ENCODE assay signal across 14 cellular contexts in genomic region chr14:103879118-103879569, GRCh38. TPM values are rescaled to one million over a fixed set of nuclear protein-coding genes. Genes with fewer than 3 reads are reported as not detected.
A peak's percentile ranks its signal among the peaks of the same experiment; 100 is the strongest.
DNase-seq lines count a peak whose midpoint lies in the region; ATAC-seq and TF ChIP-seq lines count a peak whose summit lies in the region.
"Had no signal": no experiment of that assay in that cellular context is flagged by ENCODE, and none has a peak within 500 bp of the region (broad histone marks: within the 10 kb centered on the region; RNA-seq: fewer than 3 reads in every experiment).

No MANE protein-coding gene starts in this region.

- DNase-seq in right cardiac atrium: no peak
- no peak for DNase-seq in left cardiac atrium
- no peak for DNase-seq in MCF 10A (ENCODE audit: unreplicated experiment)
- no peak for DNase-seq in upper lobe of right lung
- no peak for DNase-seq in NCI-H1436 treated with DMSO at 0.1 percent for 48 hours (lab: John Stamatoyannopoulos, UW)
- DNase-seq: glutamatergic neuron, H9, NCI-H510A had no signal

- H3K27me3 ChIP-seq in right cardiac atrium (ENCODE audit: control insufficient read depth, insufficient read depth) (no peaks in the 10 kb centered on the region), mucosa of stomach (ENCODE audit: control insufficient read depth, insufficient read depth, low read length) (peaks cover 6% of the 10 kb centered on the region), upper lobe of right lung (no peaks in the 10 kb centered on the region)
- H3K27me3 ChIP-seq: ovary had no signal

- intact Hi-C loops in right cardiac atrium (cut with DNase I): no loop called here
- intact Hi-C loops in left cardiac atrium (cut with DNase I): no loop called here
- intact Hi-C loops in MCF 10A (cut with micrococcal nuclease): no loop called here
- intact Hi-C loops in upper lobe of right lung (cut with DNase I): no loop called here

- no peaks in the 10 kb centered on the region for H3K9me3 Mint-ChIP-seq in MCF 10A (ENCODE audit: unreplicated experiment)
- H3K9me3 Mint-ChIP-seq: H9 had no signal

- H3K27ac Mint-ChIP-seq in MCF 10A (ENCODE audit: low read depth, unreplicated experiment): no peak overlapping the region
- H3K27ac Mint-ChIP-seq: H9; stimulated activated memory B cell treated with anti-CD40 and anti-IgM and Interleukin-4, amounts not matched to agents 10 μg/mL and 1 μg/mL and 100 μg/mL, for 72 hours had no signal

- BruUV-seq in MCF 10A (replicated peaks; lab: Mats Ljungman, UMichigan): no TSS peak

- H3K9me3 ChIP-seq in right cardiac atrium (ENCODE audit: control insufficient read depth, low read length) (no peaks in the 10 kb centered on the region), mucosa of stomach (ENCODE audit: control insufficient read depth, low read length) (no peaks in the 10 kb centered on the region), upper lobe of right lung (no peaks in the 10 kb centered on the region)
- H3K9me3 ChIP-seq: ovary had no signal

- H3K36me3 ChIP-seq in mucosa of stomach (ENCODE audit: control insufficient read depth, insufficient read depth, low read length) (no peaks in the 10 kb centered on the region), upper lobe of right lung (no peaks in the 10 kb centered on the region)
- H3K36me3 ChIP-seq: ovary had no signal

- peak overlapping the region; percentile 74 for H3K9ac ChIP-seq in mucosa of stomach (ENCODE audit: low read length)

- H3K4me3 ChIP-seq in right cardiac atrium (ENCODE audit: low read length): no peak overlapping the region
- peak overlapping the region; percentile 53 for H3K4me3 ChIP-seq in mucosa of stomach (ENCODE audit: low read length)
- peak overlapping the region; percentile 41 for H3K4me3 ChIP-seq in upper lobe of right lung
- H3K4me3 ChIP-seq: ovary had no signal

- peak overlapping the region; percentile 54 for H3K4me3 Mint-ChIP-seq in MCF 10A (ENCODE audit: unreplicated experiment)
- H3K4me3 Mint-ChIP-seq: H9 had no signal

- ATAC-seq in right cardiac atrium: no peak
- ATAC-seq in left cardiac atrium: no peak
- ATAC-seq in upper lobe of right lung: no peak
- ATAC-seq in HG03095 (IDR thresholded peaks at IDR 0.05; ENCODE audit: unreplicated experiment): no peak
- no peak for ATAC-seq in GM21367 (IDR thresholded peaks at IDR 0.05; ENCODE audit: unreplicated experiment)
- ATAC-seq: stimulated activated memory B cell treated with anti-CD40 and anti-IgM and Interleukin-4, amounts not matched to agents 10 μg/mL and 1 μg/mL and 100 μg/mL, for 72 hours had no signal

- WGBS in right cardiac atrium: 76% methylated on average over 16 of the region's 16 CpGs

- TF ChIP-seq CTCF in MCF 10A (IDR thresholded peaks at IDR 0.05; ENCODE audit: unreplicated experiment) (no peak), upper lobe of right lung (IDR thresholded peaks at IDR 0.05) (no peak)

- CTCF ChIA-PET in MCF 10A (lab: Yijun Ruan, JAX): interaction anchor here (0.6 to 2.7 kb wide), 8 partner anchors 18 to 70 kb away, joined by 3 to 9 read pairs (median 4); a partner anchor contains a TSS

- no peaks in the 10 kb centered on the region for H3K4me1 Mint-ChIP-seq in MCF 10A (ENCODE audit: insufficient read depth, unreplicated experiment)

- POLR2A ChIA-PET in MCF 10A (lab: Yijun Ruan, JAX): interaction anchor here (0.7 to 2.0 kb wide), 3 partner anchors 11 to 39 kb away, joined by 3 to 8 read pairs (median 4); no protein-coding TSS in a partner anchor

- no peaks in the 10 kb centered on the region for H3K27me3 Mint-ChIP-seq in MCF 10A (ENCODE audit: insufficient read depth, unreplicated experiment)

- peaks cover 17% of the 10 kb centered on the region for H3K4me1 ChIP-seq in right cardiac atrium (ENCODE audit: control insufficient read depth, insufficient read depth, low read length)
- peaks cover 47% of the 10 kb centered on the region for H3K4me1 ChIP-seq in mucosa of stomach (ENCODE audit: control insufficient read depth, insufficient read depth, low read length)
- H3K4me1 ChIP-seq in upper lobe of right lung: peaks cover 40% of the 10 kb centered on the region

- H3K27ac ChIP-seq in right cardiac atrium (ENCODE audit: low read length) (peak overlapping the region; percentile 45), upper lobe of right lung (peak overlapping the region; percentile 84)

- H3K36me3 Mint-ChIP-seq in MCF 10A (ENCODE audit: insufficient read depth, unreplicated experiment): no peaks in the 10 kb centered on the region
- H3K36me3 Mint-ChIP-seq: stimulated activated memory B cell treated with anti-CD40 and anti-IgM and Interleukin-4, amounts not matched to agents 10 μg/mL and 1 μg/mL and 100 μg/mL, for 72 hours had no signal

RNA-seq across cellular contexts. Expression of gene PPP1R13B, which starts 31.8 kb away (rescaled TPM):
- 100 to 1,000 TPM; 102 to 158 (median 117) TPM for total RNA-seq in right cardiac atrium
- polyA plus RNA-seq in right cardiac atrium: 50.1 TPM
- total RNA-seq in left cardiac atrium: 10 to 100 TPM; 63.0 to 89.3 TPM
- total RNA-seq in MCF 10A (2022): 16.2 and 17.5 TPM in 2 replicates
- total RNA-seq in upper lobe of right lung: 78.5 TPM

RNA-seq across cellular contexts. Expression of gene TDRD9, which starts 49.1 kb away (rescaled TPM):
- 10 to 100 TPM in 2 of 4 donors, 1 to 10 TPM in 2; 8.3 to 20.2 (median 12.9) TPM for total RNA-seq in right cardiac atrium
- polyA plus RNA-seq in right cardiac atrium: 10.7 TPM
- total RNA-seq in left cardiac atrium: 10 to 100 TPM in 1 of 2 donors, 1 to 10 TPM in 1; 3.5 to 12.1 TPM
- 0.40 and 0.91 TPM in 2 replicates for total RNA-seq in MCF 10A (2022)
- total RNA-seq in upper lobe of right lung: 6.2 TPM
- total RNA-seq: H9, HT1080 had no signal
